Comparison of ENCODE assay signal across 8 cellular contexts in genomic region chr1:185314416-185314815, GRCh38. TPM values are rescaled to one million over a fixed set of nuclear protein-coding genes. Genes with fewer than 3 reads are reported as not detected.
DNase-seq lines count a peak whose midpoint lies in the region; ATAC-seq and TF ChIP-seq lines count a peak whose summit lies in the region.

No MANE protein-coding gene starts in this region.

- H3K36me3 ChIP-seq in subcutaneous abdominal adipose tissue (ENCODE audit: control insufficient read depth in 5 of 5, insufficient read depth in 5 of 5, low read length in 5 of 5) = peaks cover 0 to 9% (median 6%) of the 10 kb centered on the region in 5 donors

- intact Hi-C loops in activated CD8-positive, alpha-beta T cell treated with anti-CD3 and anti-CD28 coated beads for 36 hours (cut with micrococcal nuclease) = no loop called here

- H3K27me3 ChIP-seq in subcutaneous abdominal adipose tissue (ENCODE audit: control insufficient read depth in 5 of 5, insufficient read depth in 4 of 5, low read length in 5 of 5) = no peaks in the 10 kb centered on the region

- H3K4me3 Mint-ChIP-seq in activated naive CD4-positive, alpha-beta T cell treated with anti-CD3 and anti-CD28 coated beads, Interleukin-2, amount 10 ng/mL, durations not matched to agents 7 days and 5 days = peak overlapping the region; percentile 95
- peak overlapping the region; percentile 97 for H3K4me3 Mint-ChIP-seq in activated CD8-positive, alpha-beta T cell treated with anti-CD3 and anti-CD28 coated beads for 36 hours
- peak overlapping the region; percentile 93 to 99 (median 96) for H3K4me3 Mint-ChIP-seq in immature natural killer cell

- H3K27me3 Mint-ChIP-seq in activated naive CD4-positive, alpha-beta T cell treated with anti-CD3 and anti-CD28 coated beads, Interleukin-2, amount 10 ng/mL, durations not matched to agents 7 days and 5 days = no peaks in the 10 kb centered on the region
- H3K27me3 Mint-ChIP-seq in activated CD8-positive, alpha-beta T cell treated with anti-CD3 and anti-CD28 coated beads for 36 hours = no peaks in the 10 kb centered on the region
- peaks cover 11 to 28% (median 27%) of the 10 kb centered on the region in 3 donors for H3K27me3 Mint-ChIP-seq in immature natural killer cell (ENCODE audit: low read depth in 3 of 3)

- peaks cover 4 to 56% (median 42%) of the 10 kb centered on the region in 5 donors for H3K4me1 ChIP-seq in subcutaneous abdominal adipose tissue (ENCODE audit: control insufficient read depth in 5 of 5, insufficient read depth in 5 of 5, low read length in 5 of 5)

- peak overlapping the region; percentile 12 for H3K27ac Mint-ChIP-seq in activated naive CD4-positive, alpha-beta T cell treated with anti-CD3 and anti-CD28 coated beads, Interleukin-2, amount 10 ng/mL, durations not matched to agents 7 days and 5 days
- H3K27ac Mint-ChIP-seq in activated CD8-positive, alpha-beta T cell treated with anti-CD3 and anti-CD28 coated beads for 36 hours = peak overlapping the region; percentile 78
- H3K27ac Mint-ChIP-seq in immature natural killer cell = peak overlapping the region; percentile 63 to 95 (median 72)

- no peak for TF ChIP-seq CTCF in activated CD8-positive, alpha-beta T cell treated with anti-CD3 and anti-CD28 coated beads for 36 hours (IDR thresholded peaks at IDR 0.05)

- peaks cover 27% of the 10 kb centered on the region for H3K36me3 Mint-ChIP-seq in activated naive CD4-positive, alpha-beta T cell treated with anti-CD3 and anti-CD28 coated beads, Interleukin-2, amount 10 ng/mL, durations not matched to agents 7 days and 5 days
- peaks cover 54% of the 10 kb centered on the region for H3K36me3 Mint-ChIP-seq in activated CD8-positive, alpha-beta T cell treated with anti-CD3 and anti-CD28 coated beads for 36 hours (ENCODE audit: low read depth)
- H3K36me3 Mint-ChIP-seq in immature natural killer cell = peaks cover 0 to 9% (median 6%) of the 10 kb centered on the region in 3 donors

- peaks cover 64% of the 10 kb centered on the region for H3K4me1 Mint-ChIP-seq in activated naive CD4-positive, alpha-beta T cell treated with anti-CD3 and anti-CD28 coated beads, Interleukin-2, amount 10 ng/mL, durations not matched to agents 7 days and 5 days
- peaks cover 44% of the 10 kb centered on the region for H3K4me1 Mint-ChIP-seq in activated CD8-positive, alpha-beta T cell treated with anti-CD3 and anti-CD28 coated beads for 36 hours (ENCODE audit: low read depth)
- H3K4me1 Mint-ChIP-seq in immature natural killer cell = peaks cover 68 to 84% of the 10 kb centered on the region in 2 donors

- CTCF ChIA-PET in activated naive CD4-positive, alpha-beta T cell treated with anti-CD3 and anti-CD28 coated beads, Interleukin-2, amount 10 ng/mL, durations not matched to agents 7 days and 5 days (lab: Charles Lee) = interaction anchor here (1.6 to 2.1 kb wide), 2 partner anchors 355 to 366 kb away, joined by 7 to 15 read pairs; no protein-coding TSS in a partner anchor
- CTCF ChIA-PET in activated CD8-positive, alpha-beta T cell treated with anti-CD3 and anti-CD28 coated beads for 36 hours (lab: Charles Lee) = interaction anchor here (0.9 to 2.6 kb wide), 7 partner anchors 16 to 356 kb away, joined by 3 to 10 read pairs (median 4); no protein-coding TSS in a partner anchor

- H3K27ac ChIP-seq in subcutaneous abdominal adipose tissue (ENCODE audit: low read depth, low read length) = peak overlapping the region; percentile 12

- POLR2A ChIA-PET in activated CD8-positive, alpha-beta T cell treated with anti-CD3 and anti-CD28 coated beads for 36 hours (lab: Charles Lee) = interaction anchor here (0.6 to 1.5 kb wide), 3 partner anchors 9 to 366 kb away, joined by 3 to 6 read pairs (median 3); no protein-coding TSS in a partner anchor

- H3K9me3 ChIP-seq in subcutaneous abdominal adipose tissue (ENCODE audit: control insufficient read depth in 5 of 5, low read length in 5 of 5) = no peaks in the 10 kb centered on the region

- no peaks in the 10 kb centered on the region for H3K9me3 Mint-ChIP-seq in activated naive CD4-positive, alpha-beta T cell treated with anti-CD3 and anti-CD28 coated beads, Interleukin-2, amount 10 ng/mL, durations not matched to agents 7 days and 5 days
- no peaks in the 10 kb centered on the region for H3K9me3 Mint-ChIP-seq in activated CD8-positive, alpha-beta T cell treated with anti-CD3 and anti-CD28 coated beads for 36 hours
- no peaks in the 10 kb centered on the region for H3K9me3 Mint-ChIP-seq in immature natural killer cell

- no peak for DNase-seq in activated naive CD4-positive, alpha-beta T cell treated with anti-CD3 and anti-CD28 coated beads, Interleukin-2, amount 10 ng/mL, durations not matched to agents 7 days and 5 days
- DNase-seq in activated naive CD4-positive, alpha-beta T cell treated with Interleukin-2 at 50 U/mL for 16 hours = no peak
- no peak for DNase-seq in activated CD8-positive, alpha-beta T cell treated with anti-CD3 and anti-CD28 coated beads for 36 hours
- DNase-seq in immature natural killer cell = no peak
- no peak for DNase-seq in COLO829 (ENCODE audit: low spot score)
- DNase-seq in SKM-1 (lab: John Stamatoyannopoulos, UW; ENCODE audit: unreplicated experiment) = no peak
- no peak for DNase-seq in A172 (ENCODE audit: low spot score)

- ATAC-seq in activated CD8-positive, alpha-beta T cell treated with anti-CD3 and anti-CD28 coated beads for 36 hours = no peak

- H3K4me3 ChIP-seq in subcutaneous abdominal adipose tissue (ENCODE audit: low read depth in 1 of 5, low read length in 5 of 5) = peak overlapping the region; percentile 19 to 97 (median 93)

- peak overlapping the region in 1 of 5 donors; percentile 96 for H3K9ac ChIP-seq in subcutaneous abdominal adipose tissue (ENCODE audit: low read length in 5 of 5)

RNA-seq across cellular contexts. Expression of gene IVNS1ABP, which starts 2.6 kb away (rescaled TPM):
- 100 to 1,000 TPM; 244 to 256 TPM for total RNA-seq in activated CD8-positive, alpha-beta T cell treated with anti-CD3 and anti-CD28 coated beads for 36 hours
- 100 to 1,000 TPM in 2 of 3 donors, 10 to 100 TPM in 1; 68.6 to 146 (median 110) TPM for polyA plus RNA-seq in immature natural killer cell
- 60.4 and 67.7 TPM in 2 replicates for total RNA-seq in A172 (2014; rRNA removed; shearing (Covaris generic))

Comparison
In these comparisons a context has a peak if more than half of its experiments do, and no peak if none do; other contexts are left out.
1. H3K27ac Mint-ChIP-seq: peak in every context shown above with its lines; median percentile 78 in activated CD8-positive, alpha-beta T cell treated with anti-CD3 and anti-CD28 coated beads for 36 hours; 72 in immature natural killer cell; 12 in activated naive CD4-positive, alpha-beta T cell treated with anti-CD3 and anti-CD28 coated beads, Interleukin-2, amount 10 ng/mL, durations not matched to agents 7 days and 5 days.